In genomic region chr2:236246711-236247246, GRCh38 we compare ENCODE assay signal across 25 cellular contexts. TPM values are rescaled to one million over a fixed set of nuclear protein-coding genes. Genes with fewer than 3 reads are reported as not detected.
DNase-seq lines count a peak whose midpoint lies in the region; ATAC-seq and TF ChIP-seq lines count a peak whose summit lies in the region.
"Had no signal": no experiment of that assay in that cellular context is flagged by ENCODE, and none has a peak within 500 bp of the region (broad histone marks: within the 10 kb centered on the region; RNA-seq: fewer than 3 reads in every experiment).

No MANE protein-coding gene starts in this region.

- POLR2A ChIA-PET in BJ (lab: Charles Lee): no interaction called here
- POLR2A ChIA-PET in naive thymus-derived CD4-positive, alpha-beta T cell (lab: Charles Lee): no interaction called here

- intact Hi-C loops in heart right ventricle (cut with DNase I): no loop called here
- intact Hi-C loops in gastrocnemius medialis (cut with DNase I; ENCODE audit: low total_unique reads): loop anchor here (10.0 kb wide), 3 partner anchors 478 to 1388 kb away; no protein-coding TSS in a partner anchor
- intact Hi-C loops in naive thymus-derived CD4-positive, alpha-beta T cell (cut with micrococcal nuclease): no loop called here
- intact Hi-C loops in sciatic nerve (cut with DNase I): no loop called here

- H3K27me3 ChIP-seq in BJ (ENCODE audit: control insufficient read depth, insufficient read depth, low read length) (no peaks in the 10 kb centered on the region), heart right ventricle (peaks cover 0 to 5% (median 0%) of the 10 kb centered on the region in 7 donors), gastrocnemius medialis (no peaks in the 10 kb centered on the region)
- no peaks in the 10 kb centered on the region for H3K27me3 ChIP-seq in naive thymus-derived CD4-positive, alpha-beta T cell (ENCODE audit: control insufficient read depth in 2 of 2, insufficient read depth in 2 of 2, low read length in 2 of 2)
- H3K27me3 ChIP-seq: BLaER1 treated with 17β-estradiol and CSF1 and Interleukin-3, amounts not matched to agents 10 nM and 100 nM; MG63 had no signal

- peak; percentile 53 to 91 (median 82) for ATAC-seq in heart right ventricle
- ATAC-seq in gastrocnemius medialis: peak; percentile 90 to 95
- ATAC-seq in esophagus mucosa: no peak
- no peak for ATAC-seq in naive thymus-derived CD4-positive, alpha-beta T cell
- no peak for ATAC-seq in sciatic nerve
- ATAC-seq: PC-3 had no signal

- TF ChIP-seq POLR2A in gastrocnemius medialis (IDR thresholded peaks at IDR 0.05): no peak

- CTCF ChIA-PET in BJ (lab: Yijun Ruan, JAX): no interaction called here
- CTCF ChIA-PET in naive thymus-derived CD4-positive, alpha-beta T cell (lab: Charles Lee): no interaction called here

- in situ Hi-C loops in gastrocnemius medialis (cut with MboI; ENCODE audit: low sequenced_read_pairs in 4 of 4): no loop called here

- H3K9me3 ChIP-seq in heart right ventricle (no peaks in the 10 kb centered on the region), gastrocnemius medialis (no peaks in the 10 kb centered on the region)
- H3K9me3 ChIP-seq in naive thymus-derived CD4-positive, alpha-beta T cell (ENCODE audit: control insufficient read depth in 2 of 3, low read length in 3 of 3): no peaks in the 10 kb centered on the region
- H3K9me3 ChIP-seq: HAP-1, MG63 had no signal

- peak; percentile 25 for DNase-seq in BJ (ENCODE audit: low read depth)
- DNase-seq in HFFc6: peak; percentile 12
- no peak for DNase-seq in heart right ventricle
- no peak for DNase-seq in gastrocnemius medialis
- no peak for DNase-seq in KG1 (lab: John Stamatoyannopoulos, UW)
- DNase-seq in naive thymus-derived CD4-positive, alpha-beta T cell: no peak
- no peak for DNase-seq in sciatic nerve (ENCODE audit: low spot score)
- DNase-seq: CD4-positive, alpha-beta T cell; DMS53; GOT3; KBM-7; MG63; NCI-H1105 treated with DMSO at 0.1 percent for 48 hours; NCI-H146; NCI-H1930; NCI-H2107; NCI-H524; NCI-H774; PC-3 had no signal

- H3K4me1 ChIP-seq in heart right ventricle (peaks cover 0 to 80% (median 20%) of the 10 kb centered on the region in 9 donors), gastrocnemius medialis (peaks cover 45 to 55% of the 10 kb centered on the region in 2 donors)
- no peaks in the 10 kb centered on the region for H3K4me1 ChIP-seq in naive thymus-derived CD4-positive, alpha-beta T cell (ENCODE audit: control insufficient read depth in 2 of 2, insufficient read depth in 2 of 2, low read length in 2 of 2)
- H3K4me1 ChIP-seq: HAP-1 had no signal

- peak overlapping the region; percentile 55; the same call in 1 of the 2 replicates for H3K27ac Mint-ChIP-seq in HFFc6
- H3K27ac Mint-ChIP-seq in naive thymus-derived CD4-positive, alpha-beta T cell: no peak overlapping the region
- H3K27ac Mint-ChIP-seq: CD4-positive, alpha-beta T cell had no signal

- H3K36me3 Mint-ChIP-seq in HFFc6 (ENCODE audit: low read depth): 0 out of 2 replicates have a peak, but pooled peaks cover 9% of the 10 kb centered on the region
- no peaks in the 10 kb centered on the region for H3K36me3 Mint-ChIP-seq in naive thymus-derived CD4-positive, alpha-beta T cell

- H3K4me3 ChIP-seq in BJ (ENCODE audit: low read depth, low read length) (no peak overlapping the region), heart right ventricle (no peak overlapping the region), gastrocnemius medialis (no peak overlapping the region)
- no peak overlapping the region for H3K4me3 ChIP-seq in naive thymus-derived CD4-positive, alpha-beta T cell (ENCODE audit: low read length)
- H3K4me3 ChIP-seq: BLaER1 treated with 17β-estradiol and CSF1 and Interleukin-3, amounts not matched to agents 10 nM and 100 nM; HAP-1; MG63 had no signal

- no peak overlapping the region; the same call in 1 of the 2 replicates for H3K4me3 Mint-ChIP-seq in HFFc6
- no peak overlapping the region for H3K4me3 Mint-ChIP-seq in naive thymus-derived CD4-positive, alpha-beta T cell
- H3K4me3 Mint-ChIP-seq: CD4-positive, alpha-beta T cell had no signal

- peaks cover 3% of the 10 kb centered on the region for H3K27me3 Mint-ChIP-seq in HFFc6 (ENCODE audit: insufficient read depth)
- peaks cover 2 to 34% (median 28%) of the 10 kb centered on the region in 5 donors for H3K27me3 Mint-ChIP-seq in naive thymus-derived CD4-positive, alpha-beta T cell

- 12 to 43% methylated on average over 3 of the region's 3 CpGs for WGBS in heart right ventricle, 2 donors

- H3K4me1 Mint-ChIP-seq in HFFc6 (ENCODE audit: low read depth): peaks cover 7% of the 10 kb centered on the region; the same call in 1 of the 2 replicates
- no peaks in the 10 kb centered on the region for H3K4me1 Mint-ChIP-seq in naive thymus-derived CD4-positive, alpha-beta T cell

- peak overlapping the region in 8 of 10 donors; percentile 25 to 84 (median 77) for H3K27ac ChIP-seq in heart right ventricle
- peak overlapping the region; percentile 57 to 77 (median 72) for H3K27ac ChIP-seq in gastrocnemius medialis
- H3K27ac ChIP-seq in naive thymus-derived CD4-positive, alpha-beta T cell (ENCODE audit: low read depth, low read length): no peak overlapping the region

- no peak for TF ChIP-seq CTCF in BJ (IDR thresholded peaks at IDR 0.05; ENCODE audit: insufficient read depth, low read depth, low read length)
- no peak for TF ChIP-seq CTCF in HFFc6 (IDR thresholded peaks at IDR 0.05)
- no peak for TF ChIP-seq CTCF in heart right ventricle (IDR thresholded peaks at IDR 0.05)
- no peak for TF ChIP-seq CTCF in gastrocnemius medialis (IDR thresholded peaks at IDR 0.05 in 4 of 5, conservative IDR thresholded peaks at IDR 0.05 in 1 of 5)

- H3K36me3 ChIP-seq in BJ (ENCODE audit: control insufficient read depth, insufficient read depth, low read length) (no peaks in the 10 kb centered on the region), heart right ventricle (no peaks in the 10 kb centered on the region), gastrocnemius medialis (no peaks in the 10 kb centered on the region)
- no peaks in the 10 kb centered on the region for H3K36me3 ChIP-seq in naive thymus-derived CD4-positive, alpha-beta T cell (ENCODE audit: control insufficient read depth in 2 of 3, insufficient read depth in 3 of 3, low read length in 3 of 3)
- H3K36me3 ChIP-seq: BLaER1 treated with 17β-estradiol and CSF1 and Interleukin-3, amounts not matched to agents 10 nM and 100 nM; HAP-1; MG63 had no signal

- H3K9me3 Mint-ChIP-seq in HFFc6: peaks cover 47% of the 10 kb centered on the region
- H3K9me3 Mint-ChIP-seq in naive thymus-derived CD4-positive, alpha-beta T cell: peaks cover 0 to 4% (median 0%) of the 10 kb centered on the region in 11 donors
- H3K9me3 Mint-ChIP-seq: CD4-positive, alpha-beta T cell had no signal

RNA-seq across cellular contexts. Expression of gene ASB18, which starts 17.4 kb away (rescaled TPM):
- not detected in 2 replicates for polyA plus RNA-seq in BJ (2011; rRNA removed)
- polyA minus RNA-seq in BJ (2011; rRNA and poly(A)+ RNA removed): not detected in 2 replicates
- total RNA-seq in HFFc6 (2021; fragmentation: NEBNext Ultra II Directional; extraction: Animal tissue kit (Norgen Biotek cat#: 25700)): not detected
- total RNA-seq in heart right ventricle: 10 to 100 TPM in 9 of 10 donors, 1 to 10 TPM in 1; 4.5 to 47.1 (median 29.7) TPM
- 1 to 10 TPM; 3.5 to 4.2 TPM for polyA plus RNA-seq in heart right ventricle
- under 1 TPM in 2 of 4 donors, not detected in 2; 0.16 to 0.17 TPM for total RNA-seq in gastrocnemius medialis
- not detected for total RNA-seq in esophagus mucosa
- not detected for total RNA-seq in naive thymus-derived CD4-positive, alpha-beta T cell
- polyA plus RNA-seq in naive thymus-derived CD4-positive, alpha-beta T cell: not detected
- total RNA-seq in sciatic nerve: not detected
- total RNA-seq: A673; CD4-positive, alpha-beta T cell; Daoy; SK-MEL-5 had no signal

Comparison
In these comparisons a context has a peak if more than half of its experiments do, and no peak if none do; other contexts are left out.
1. DNase-seq: peak in BJ (single experiment) and HFFc6 (single experiment); none in heart right ventricle (0 of 2), gastrocnemius medialis (0 of 2), KG1 (single experiment), naive thymus-derived CD4-positive, alpha-beta T cell (0 of 9) and sciatic nerve (single experiment).
2. ATAC-seq: peak in heart right ventricle (8 of 8) and gastrocnemius medialis (2 of 2); none in esophagus mucosa (single experiment), naive thymus-derived CD4-positive, alpha-beta T cell (single experiment) and sciatic nerve (single experiment).